22 cellular contexts compared by ENCODE assay signal in the genomic region with DNA sequence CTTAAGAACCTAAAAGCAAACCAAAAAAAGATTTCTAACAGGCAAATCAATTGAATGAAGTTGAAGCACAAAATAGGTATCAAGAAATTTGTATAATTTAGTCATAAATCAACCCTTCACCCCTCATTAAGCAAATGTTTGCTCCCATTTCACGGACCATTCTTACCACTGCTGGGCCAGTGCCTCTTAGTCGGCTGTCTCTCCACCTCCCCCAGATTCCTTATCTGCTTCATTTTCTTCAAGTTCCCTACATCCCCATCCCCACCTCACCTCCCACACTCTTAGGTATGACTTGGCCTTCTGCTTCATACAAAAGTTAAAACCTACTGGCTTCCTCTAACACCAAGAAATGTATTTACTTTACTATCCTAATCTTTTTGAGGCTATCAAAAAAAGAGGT.
"Had no signal": no experiment of that assay in that cellular context is flagged by ENCODE, and none has a peak within 500 bp of the region (broad histone marks: within the 10 kb centered on the region; RNA-seq: fewer than 3 reads in every experiment).

No MANE protein-coding gene starts in this region.

- H3K27ac Mint-ChIP-seq: activated CD4-positive, alpha-beta memory T cell treated with anti-CD3 and anti-CD28 coated beads, Interleukin-2, amount 10 ng/mL, durations not matched to agents 7 days and 5 days; activated CD4-positive, alpha-beta T cell treated with anti-CD3 and anti-CD28 coated beads for 36 hours; activated naive CD4-positive, alpha-beta T cell treated with anti-CD3 and anti-CD28 coated beads for 36 hours; activated naive CD8-positive, alpha-beta T cell treated with anti-CD3 and anti-CD28 coated beads, Interleukin-2, amount 10 ng/mL, durations not matched to agents 7 days and 5 days; activated T-helper 17 cell treated with anti-CD3 and anti-CD28 coated beads, Interleukin-2, amount 50 U/mL, for 72 hours; T-helper 1 cell treated with Interleukin-12 subunit alpha and Interleukin-12 subunit beta and Interleukin-4 antibody, amounts not matched to agents 30 μg/mL and 1 μg/mL, for 36 hours had no signal

- H3K4me3 Mint-ChIP-seq: activated CD4-positive, alpha-beta memory T cell treated with anti-CD3 and anti-CD28 coated beads, Interleukin-2, amount 10 ng/mL, durations not matched to agents 7 days and 5 days; activated CD4-positive, alpha-beta T cell treated with anti-CD3 and anti-CD28 coated beads for 36 hours; activated naive CD4-positive, alpha-beta T cell treated with anti-CD3 and anti-CD28 coated beads for 36 hours; activated naive CD8-positive, alpha-beta T cell treated with anti-CD3 and anti-CD28 coated beads, Interleukin-2, amount 10 ng/mL, durations not matched to agents 7 days and 5 days; activated T-helper 17 cell treated with anti-CD3 and anti-CD28 coated beads, Interleukin-2, amount 50 U/mL, for 72 hours; T-helper 1 cell treated with Interleukin-12 subunit alpha and Interleukin-12 subunit beta and Interleukin-4 antibody, amounts not matched to agents 30 μg/mL and 1 μg/mL, for 36 hours had no signal

- H3K9me3 Mint-ChIP-seq: activated CD4-positive, alpha-beta memory T cell treated with anti-CD3 and anti-CD28 coated beads, Interleukin-2, amount 10 ng/mL, durations not matched to agents 7 days and 5 days; activated naive CD4-positive, alpha-beta T cell treated with anti-CD3 and anti-CD28 coated beads for 36 hours; activated naive CD8-positive, alpha-beta T cell treated with anti-CD3 and anti-CD28 coated beads, Interleukin-2, amount 10 ng/mL, durations not matched to agents 7 days and 5 days; activated T-helper 17 cell treated with anti-CD3 and anti-CD28 coated beads, Interleukin-2, amount 50 U/mL, for 72 hours; T-helper 1 cell treated with Interleukin-12 subunit alpha and Interleukin-12 subunit beta and Interleukin-4 antibody, amounts not matched to agents 30 μg/mL and 1 μg/mL, for 36 hours had no signal

- H3K9me3 ChIP-seq: adrenal gland had no signal

- H3K27ac ChIP-seq: adrenal gland had no signal

- H3K4me1 Mint-ChIP-seq: activated CD4-positive, alpha-beta memory T cell treated with anti-CD3 and anti-CD28 coated beads, Interleukin-2, amount 10 ng/mL, durations not matched to agents 7 days and 5 days; activated CD4-positive, alpha-beta T cell treated with anti-CD3 and anti-CD28 coated beads for 36 hours had no signal

- H3K27me3 Mint-ChIP-seq: activated CD4-positive, alpha-beta memory T cell treated with anti-CD3 and anti-CD28 coated beads, Interleukin-2, amount 10 ng/mL, durations not matched to agents 7 days and 5 days; activated CD4-positive, alpha-beta T cell treated with anti-CD3 and anti-CD28 coated beads for 36 hours; activated naive CD8-positive, alpha-beta T cell treated with anti-CD3 and anti-CD28 coated beads, Interleukin-2, amount 10 ng/mL, durations not matched to agents 7 days and 5 days; activated T-helper 17 cell treated with anti-CD3 and anti-CD28 coated beads, Interleukin-2, amount 50 U/mL, for 72 hours had no signal

- H3K4me3 ChIP-seq: adrenal gland had no signal

- DNase-seq: activated CD4-positive, alpha-beta memory T cell treated with anti-CD3 and anti-CD28 coated beads, Interleukin-2, amount 10 ng/mL, durations not matched to agents 7 days and 5 days; activated CD4-positive, alpha-beta T cell treated with anti-CD3 and anti-CD28 coated beads for 36 hours; activated CD4-positive, alpha-beta T cell treated with anti-CD3 and anti-CD28 coated beads, Interleukin-2, amount 50 U/mL, for 1 hour; activated gamma-delta T cell; activated naive CD4-positive, alpha-beta T cell treated with anti-CD3 and anti-CD28 coated beads for 36 hours; activated naive CD8-positive, alpha-beta T cell treated with anti-CD3 and anti-CD28 coated beads, Interleukin-2, amount 10 ng/mL, durations not matched to agents 7 days and 5 days; activated T-cell treated with anti-CD3 and anti-CD28 coated beads for 4 hours; activated T-cell treated with anti-CD3 and anti-CD28 coated beads, Interleukin-2, amount 50 U/mL, for 48 hours; adrenal gland; aorta; central memory CD4-positive, alpha-beta T cell; KBM-7; NCI-H1092 treated with DMSO at 0.1 percent for 48 hours; NCI-H1436; NCI-H1694 treated with DMSO at 0.1 percent for 48 hours; NCI-H2029 treated with DMSO at 0.1 percent for 48 hours; NCI-H510A treated with DMSO at 0.1 percent for 48 hours; PC-3; SHP77 treated with DMSO at 0.1 percent for 48 hours had no signal

- H3K27me3 ChIP-seq: adrenal gland had no signal

- FAIRE-seq: bronchial epithelial cell had no signal

- ATAC-seq: activated CD4-positive, alpha-beta T cell treated with anti-CD3 and anti-CD28 coated beads for 36 hours; activated T-helper 17 cell treated with anti-CD3 and anti-CD28 coated beads, Interleukin-2, amount 50 U/mL, for 72 hours; PC-3 had no signal

- H3K4me1 ChIP-seq: adrenal gland had no signal
